In the genomic region with DNA sequence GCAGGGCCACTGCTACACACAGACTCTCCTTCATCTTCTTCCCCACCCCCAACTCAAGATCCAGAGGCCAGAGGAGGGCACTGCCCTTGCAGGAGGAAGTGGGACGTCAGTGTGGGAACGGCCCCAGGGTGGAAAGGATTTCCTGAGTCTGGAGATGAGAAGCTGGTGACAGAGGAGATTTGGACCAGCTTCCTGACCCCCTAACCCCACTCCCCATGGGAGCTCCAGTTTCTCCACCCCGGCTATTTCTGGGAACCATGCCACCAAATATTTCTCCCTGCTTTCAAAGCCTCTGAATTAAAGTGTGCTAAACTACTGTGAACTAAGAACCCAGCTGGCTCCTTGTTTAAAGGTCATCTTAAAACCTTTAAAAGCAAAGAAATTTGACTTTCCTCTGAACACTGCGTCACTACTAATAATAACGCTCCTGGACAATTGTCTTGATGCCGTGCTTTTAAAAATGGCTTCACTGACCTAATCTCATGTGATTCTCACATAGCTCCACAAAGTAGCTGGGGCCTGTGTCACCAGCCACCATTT, we compare ENCODE assay signal across 10 cellular contexts. TPM values are rescaled to one million over a fixed set of nuclear protein-coding genes. Genes with fewer than 3 reads are reported as not detected.
DNase-seq lines count a peak whose midpoint lies in the region; ATAC-seq and TF ChIP-seq lines count a peak whose summit lies in the region.
"Had no signal": no experiment of that assay in that cellular context is flagged by ENCODE, and none has a peak within 500 bp of the region (broad histone marks: within the 10 kb centered on the region; RNA-seq: fewer than 3 reads in every experiment).

No MANE protein-coding gene starts in this region.

- intact Hi-C loops in aorta (cut with DNase I), result no loop called here

- H3K27ac Mint-ChIP-seq in activated naive CD8-positive, alpha-beta T cell treated with anti-CD3 and anti-CD28 coated beads, Interleukin-2, amount 10 ng/mL, durations not matched to agents 7 days and 5 days, result peak overlapping the region; percentile 3
- no peak overlapping the region for H3K27ac Mint-ChIP-seq in activated naive CD8-positive, alpha-beta T cell treated with anti-CD3 and anti-CD28 coated beads, Interleukin-2, amount 50 U/mL, for 24 hours
- H3K27ac Mint-ChIP-seq: activated T-helper 1 cell treated with anti-CD3 and anti-CD28 coated beads, Interleukin-12 subunit alpha, Interleukin-12 subunit beta, Interleukin-2, Interleukin-4 antibody, amounts not matched to agents 30 ng/mL and 10 ng/mL and 1 ng/mL, durations not matched to agents 14 hours and 24 hours and 36 hours; B cell had no signal

- no peak for ATAC-seq in activated naive CD8-positive, alpha-beta T cell treated with anti-CD3 and anti-CD28 coated beads, Interleukin-2, amount 10 ng/mL, durations not matched to agents 7 days and 5 days (ENCODE audit: low read depth)
- ATAC-seq in activated naive CD8-positive, alpha-beta T cell treated with anti-CD3 and anti-CD28 coated beads, Interleukin-2, amount 50 U/mL, for 24 hours, result no peak
- peak; percentile 87 for ATAC-seq in aorta (ENCODE audit: low FRiP score)

- H3K36me3 ChIP-seq in mucosa of rectum (ENCODE audit: control insufficient read depth in 2 of 2, insufficient read depth in 2 of 2, low read length in 2 of 2), result no peaks in the 10 kb centered on the region
- H3K36me3 ChIP-seq in aorta (ENCODE audit: control insufficient read depth in 1 of 2, insufficient read depth in 2 of 2, low read length in 1 of 2), result no peaks in the 10 kb centered on the region
- no peaks in the 10 kb centered on the region for H3K36me3 ChIP-seq in HAP-1 (replicated peaks)

- 1% methylated on average over 6 of the region's 6 CpGs for WGBS in aorta, 2 donors

- no peak for DNase-seq in activated naive CD8-positive, alpha-beta T cell treated with anti-CD3 and anti-CD28 coated beads, Interleukin-2, amount 10 ng/mL, durations not matched to agents 7 days and 5 days
- no peak for DNase-seq in activated naive CD8-positive, alpha-beta T cell treated with anti-CD3 and anti-CD28 coated beads, Interleukin-2, amount 50 U/mL, for 24 hours
- peak; percentile 41 for DNase-seq in epithelial cell of proximal tubule (ENCODE audit: low read depth)
- peak; percentile 87 to 93 for DNase-seq in aorta
- DNase-seq in HAP-1 (ENCODE audit: low spot score in 2 of 2), result no peak
- DNase-seq in SHP77 (lab: John Stamatoyannopoulos, UW), result no peak
- DNase-seq in KG1 (lab: John Stamatoyannopoulos, UW), result no peak

- no peak for TF ChIP-seq CTCF in epithelial cell of proximal tubule (conservative IDR thresholded peaks at IDR 0.05; ENCODE audit: low read depth, low read length)

- no peak overlapping the region for H3K4me3 Mint-ChIP-seq in activated naive CD8-positive, alpha-beta T cell treated with anti-CD3 and anti-CD28 coated beads, Interleukin-2, amount 10 ng/mL, durations not matched to agents 7 days and 5 days
- no peak overlapping the region for H3K4me3 Mint-ChIP-seq in activated naive CD8-positive, alpha-beta T cell treated with anti-CD3 and anti-CD28 coated beads, Interleukin-2, amount 50 U/mL, for 24 hours
- H3K4me3 Mint-ChIP-seq: activated T-helper 1 cell treated with anti-CD3 and anti-CD28 coated beads, Interleukin-12 subunit alpha, Interleukin-12 subunit beta, Interleukin-2, Interleukin-4 antibody, amounts not matched to agents 30 ng/mL and 10 ng/mL and 1 ng/mL, durations not matched to agents 14 hours and 24 hours and 36 hours; B cell had no signal

- H3K36me3 Mint-ChIP-seq in activated naive CD8-positive, alpha-beta T cell treated with anti-CD3 and anti-CD28 coated beads, Interleukin-2, amount 10 ng/mL, durations not matched to agents 7 days and 5 days, result peaks cover 12% of the 10 kb centered on the region
- peaks cover 6% of the 10 kb centered on the region for H3K36me3 Mint-ChIP-seq in activated naive CD8-positive, alpha-beta T cell treated with anti-CD3 and anti-CD28 coated beads, Interleukin-2, amount 50 U/mL, for 24 hours (ENCODE audit: low read depth)

- H3K27ac ChIP-seq in mucosa of rectum (ENCODE audit: low read depth in 2 of 2, low read length in 2 of 2) (peak overlapping the region; percentile 20 to 46), aorta (ENCODE audit: low read depth in 1 of 2, low read length in 2 of 2) (peak overlapping the region in 1 of 2 donors; percentile 77)

- H3K27me3 ChIP-seq in mucosa of rectum (ENCODE audit: control insufficient read depth in 2 of 2, insufficient read depth in 2 of 2, low read length in 2 of 2) (no peaks in the 10 kb centered on the region), aorta (ENCODE audit: control insufficient read depth in 1 of 2, insufficient read depth in 2 of 2, low read length in 1 of 2) (no peaks in the 10 kb centered on the region), HAP-1 (ENCODE audit: low read depth) (no peaks in the 10 kb centered on the region)

- POLR2A ChIA-PET in activated naive CD8-positive, alpha-beta T cell treated with anti-CD3 and anti-CD28 coated beads, Interleukin-2, amount 10 ng/mL, durations not matched to agents 7 days and 5 days (lab: Charles Lee), result interaction anchor here (0.6 to 1.0 kb wide), 2 partner anchors 46 to 163 kb away, joined by 3 to 4 read pairs; a partner anchor contains a TSS

- H3K4me1 ChIP-seq in mucosa of rectum (ENCODE audit: control insufficient read depth in 2 of 2, insufficient read depth in 2 of 2, low read length in 2 of 2) (peaks cover 0 to 9% of the 10 kb centered on the region in 2 donors), aorta (ENCODE audit: control insufficient read depth in 1 of 2, insufficient read depth in 2 of 2, low read length in 2 of 2) (peaks cover 0 to 2% of the 10 kb centered on the region in 2 donors), HAP-1 (no peaks in the 10 kb centered on the region)

- no peaks in the 10 kb centered on the region for H3K27me3 Mint-ChIP-seq in activated naive CD8-positive, alpha-beta T cell treated with anti-CD3 and anti-CD28 coated beads, Interleukin-2, amount 10 ng/mL, durations not matched to agents 7 days and 5 days
- H3K27me3 Mint-ChIP-seq in activated naive CD8-positive, alpha-beta T cell treated with anti-CD3 and anti-CD28 coated beads, Interleukin-2, amount 50 U/mL, for 24 hours, result no peaks in the 10 kb centered on the region

- H3K4me3 ChIP-seq in epithelial cell of proximal tubule (ENCODE audit: low read depth, low read length), result no peak overlapping the region
- H3K4me3 ChIP-seq in mucosa of rectum (ENCODE audit: low read length in 2 of 2), result no peak overlapping the region
- no peak overlapping the region for H3K4me3 ChIP-seq in aorta (ENCODE audit: low read length in 2 of 2)
- no peak overlapping the region for H3K4me3 ChIP-seq in HAP-1

- peaks cover 4% of the 10 kb centered on the region for H3K9me3 Mint-ChIP-seq in activated naive CD8-positive, alpha-beta T cell treated with anti-CD3 and anti-CD28 coated beads, Interleukin-2, amount 10 ng/mL, durations not matched to agents 7 days and 5 days
- H3K9me3 Mint-ChIP-seq in activated naive CD8-positive, alpha-beta T cell treated with anti-CD3 and anti-CD28 coated beads, Interleukin-2, amount 50 U/mL, for 24 hours, result peaks cover 13% of the 10 kb centered on the region

- peaks cover 30% of the 10 kb centered on the region for H3K4me1 Mint-ChIP-seq in activated naive CD8-positive, alpha-beta T cell treated with anti-CD3 and anti-CD28 coated beads, Interleukin-2, amount 10 ng/mL, durations not matched to agents 7 days and 5 days
- H3K4me1 Mint-ChIP-seq in activated naive CD8-positive, alpha-beta T cell treated with anti-CD3 and anti-CD28 coated beads, Interleukin-2, amount 50 U/mL, for 24 hours, result peaks cover 32% of the 10 kb centered on the region

- H3K9ac ChIP-seq in mucosa of rectum (ENCODE audit: low read depth in 1 of 2, low read length in 2 of 2), result no peak overlapping the region

- in situ Hi-C loops in HAP-1 (cut with MboI; ENCODE audit: low sequenced_read_pairs), result no loop called here

- H3K9me3 ChIP-seq in mucosa of rectum (ENCODE audit: control insufficient read depth in 2 of 2, low read length in 2 of 2), result no peaks in the 10 kb centered on the region
- no peaks in the 10 kb centered on the region for H3K9me3 ChIP-seq in aorta (ENCODE audit: control insufficient read depth, low read length)
- no peaks in the 10 kb centered on the region for H3K9me3 ChIP-seq in HAP-1

RNA-seq across cellular contexts. Expression of a gene that starts 46.6 kb away (rescaled TPM):
- 10 to 100 TPM; 80.7 to 83.0 TPM for total RNA-seq in activated naive CD8-positive, alpha-beta T cell treated with anti-CD3 and anti-CD28 coated beads, Interleukin-2, amount 10 ng/mL, durations not matched to agents 7 days and 5 days
- total RNA-seq in epithelial cell of proximal tubule (37.0 and 48.5 TPM in 2 replicates), aorta (10 to 100 TPM; 49.7 to 54.7 TPM)
- polyA plus RNA-seq in aorta, result 10 to 100 TPM; 47.5 to 51.1 TPM

RNA-seq across cellular contexts. Expression of a gene that starts 46.7 kb away (rescaled TPM):
- 1 to 10 TPM; 1.3 to 1.7 TPM for total RNA-seq in activated naive CD8-positive, alpha-beta T cell treated with anti-CD3 and anti-CD28 coated beads, Interleukin-2, amount 10 ng/mL, durations not matched to agents 7 days and 5 days
- 1.7 and 1.8 TPM in 2 replicates for total RNA-seq in epithelial cell of proximal tubule
- total RNA-seq in aorta, result under 1 TPM; 0.45 to 0.75 TPM
- polyA plus RNA-seq in aorta, result under 1 TPM; 0.13 to 0.31 TPM

Comparison
In these comparisons a context has a peak if more than half of its experiments do, and no peak if none do; other contexts are left out.
1. DNase-seq: peak in epithelial cell of proximal tubule (single experiment) and aorta (2 of 2); none in activated naive CD8-positive, alpha-beta T cell treated with anti-CD3 and anti-CD28 coated beads, Interleukin-2, amount 10 ng/mL, durations not matched to agents 7 days and 5 days (single experiment), activated naive CD8-positive, alpha-beta T cell treated with anti-CD3 and anti-CD28 coated beads, Interleukin-2, amount 50 U/mL, for 24 hours (single experiment), HAP-1 (0 of 2), SHP77 (0 of 2) and KG1 (single experiment).